In the genomic region with DNA sequence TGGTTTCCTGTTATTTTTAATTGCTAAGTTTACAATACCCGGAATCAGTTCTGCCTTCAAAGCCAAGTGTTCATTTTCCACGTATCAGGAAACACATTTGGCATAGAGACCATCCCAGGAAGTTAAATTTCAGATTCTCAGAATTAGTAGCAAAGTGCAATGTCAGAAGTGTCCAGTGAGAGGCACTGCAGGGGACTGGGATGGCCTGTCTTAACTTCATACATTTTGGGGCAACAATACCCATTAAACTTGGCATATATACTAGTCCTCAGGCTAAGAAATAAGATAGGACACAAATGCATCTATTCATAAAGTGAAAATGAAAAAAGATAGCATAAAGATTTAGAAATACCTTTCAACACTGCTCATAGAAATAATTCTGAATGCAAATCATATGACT, we compare ENCODE assay signal across 9 cellular contexts. TPM values are rescaled to one million over a fixed set of nuclear protein-coding genes. Genes with fewer than 3 reads are reported as not detected.
A peak's percentile ranks its signal among the peaks of the same experiment; 100 is the strongest.
DNase-seq lines count a peak whose midpoint lies in the region; ATAC-seq and TF ChIP-seq lines count a peak whose summit lies in the region.
"Had no signal": no experiment of that assay in that cellular context is flagged by ENCODE, and none has a peak within 500 bp of the region (broad histone marks: within the 10 kb centered on the region; RNA-seq: fewer than 3 reads in every experiment).

No MANE protein-coding gene starts in this region.

- H3K56ac ChIP-seq in H9 (ENCODE audit: insufficient read length, low read depth, low read length), result no peak overlapping the region

- peaks cover 0 to 2% of the 10 kb centered on the region in 2 experiments; a peak in 1 of 5 replicates for H3K9me3 Mint-ChIP-seq in H9
- no peaks in the 10 kb centered on the region for H3K9me3 Mint-ChIP-seq in activated T-helper 2 cell treated with anti-CD3 and anti-CD28 coated beads, Interferon-gamma antibody, Interleukin-2, Interleukin-4, amounts not matched to agents 10 μg/mL and 5 μg/mL and 100 μg/mL, durations not matched to agents 14 hours and 24 hours and 36 hours

- H3K27me3 ChIP-seq in BE2C, result no peaks in the 10 kb centered on the region
- peaks cover 4% of the 10 kb centered on the region for H3K27me3 ChIP-seq in H9 (ENCODE audit: insufficient read depth, low read length)
- H3K27me3 ChIP-seq in brain microvascular endothelial cell (replicated peaks), result no peaks in the 10 kb centered on the region

- no peak overlapping the region for H2BK15ac ChIP-seq in H9 (ENCODE audit: low read depth, low read length)

- no peak for ATAC-seq in HG03280 (IDR thresholded peaks at IDR 0.05; ENCODE audit: unreplicated experiment)
- ATAC-seq in HG03460 (IDR thresholded peaks at IDR 0.05; ENCODE audit: unreplicated experiment), result no peak

- H3K4me3 ChIP-seq in BE2C (ENCODE audit: low read depth, low read length), result no peak overlapping the region
- H3K4me3 ChIP-seq in brain microvascular endothelial cell (ENCODE audit: low read depth, low read length), result no peak overlapping the region

- H2BK5ac ChIP-seq in H9 (ENCODE audit: insufficient read length, low read length), result no peak overlapping the region

- H3K4me1 ChIP-seq in BE2C, result no peaks in the 10 kb centered on the region
- H3K4me1 ChIP-seq in H9 (ENCODE audit: insufficient read depth, low read length), result no peaks in the 10 kb centered on the region

- in situ Hi-C loops in brain microvascular endothelial cell (cut with HindIII; ENCODE audit: low pct_ligation_motif_present, low sequenced_read_pairs), result no loop called here

- intact Hi-C loops in activated T-helper 2 cell treated with anti-CD3 and anti-CD28 coated beads, Interferon-gamma antibody, Interleukin-2, Interleukin-4, amounts not matched to agents 10 μg/mL and 5 μg/mL and 100 μg/mL, durations not matched to agents 14 hours and 24 hours and 36 hours (cut with micrococcal nuclease), result no loop called here

- no peak overlapping the region for H3K4me2 ChIP-seq in H9 (ENCODE audit: insufficient read depth, insufficient read length, low read length)

- H3K23ac ChIP-seq in H9 (ENCODE audit: insufficient read length, low read depth, low read length), result no peak overlapping the region

- H3K36me3 ChIP-seq in BE2C, result no peaks in the 10 kb centered on the region
- no peaks in the 10 kb centered on the region for H3K36me3 ChIP-seq in brain microvascular endothelial cell (replicated peaks)

- H4K8ac ChIP-seq in H9 (replicated peaks; ENCODE audit: insufficient read length, low read depth, low read length), result no peak overlapping the region

- no peak overlapping the region for H3K27ac Mint-ChIP-seq in H9
- H3K27ac Mint-ChIP-seq in activated T-helper 2 cell treated with anti-CD3 and anti-CD28 coated beads, Interferon-gamma antibody, Interleukin-2, Interleukin-4, amounts not matched to agents 10 μg/mL and 5 μg/mL and 100 μg/mL, durations not matched to agents 14 hours and 24 hours and 36 hours, result no peak overlapping the region

- no peak overlapping the region for H2BK12ac ChIP-seq in H9 (ENCODE audit: insufficient read length, low read depth, low read length)

- no peak overlapping the region for H3K4me3 Mint-ChIP-seq in H9
- no peak overlapping the region for H3K4me3 Mint-ChIP-seq in activated T-helper 2 cell treated with anti-CD3 and anti-CD28 coated beads, Interferon-gamma antibody, Interleukin-2, Interleukin-4, amounts not matched to agents 10 μg/mL and 5 μg/mL and 100 μg/mL, durations not matched to agents 14 hours and 24 hours and 36 hours (ENCODE audit: low read depth)

- no peak overlapping the region for H4K5ac ChIP-seq in H9 (ENCODE audit: insufficient read length, low read depth, low read length)

- H2AK5ac ChIP-seq in H9 (ENCODE audit: insufficient read length, low read length), result no peak overlapping the region

- H3K9me3 ChIP-seq in BE2C, result no peaks in the 10 kb centered on the region
- no peaks in the 10 kb centered on the region for H3K9me3 ChIP-seq in H9 (ENCODE audit: control insufficient read depth, low read depth, low read length)

- H3K9ac ChIP-seq in H9 (ENCODE audit: extremely low read depth, insufficient read length, low read length), result no peak overlapping the region

- H3K27ac ChIP-seq in H9 (ENCODE audit: insufficient read length, low read depth, low read length), result no peak overlapping the region
- no peak overlapping the region for H3K27ac ChIP-seq in brain microvascular endothelial cell

- H3K23me2 ChIP-seq in H9 (ENCODE audit: insufficient read length, low read depth, low read length, poor library complexity, severe bottlenecking), result no peaks in the 10 kb centered on the region

- H4K91ac ChIP-seq in H9 (ENCODE audit: insufficient read length, low read depth, low read length), result no peak overlapping the region

- no peak overlapping the region for H3T11ph ChIP-seq in H9 (ENCODE audit: low read length)

- no peak overlapping the region for H2BK20ac ChIP-seq in H9 (ENCODE audit: low read depth, low read length, poor library complexity, severe bottlenecking)

- no peak for DNase-seq in BE2C
- DNase-seq in H9, result no peak
- DNase-seq in brain microvascular endothelial cell, result peak; percentile 24
- peak; percentile 72 for DNase-seq in lung microvascular endothelial cell (ENCODE audit: low read depth in 2 of 2)
- DNase-seq in activated T-helper 2 cell treated with anti-CD3 and anti-CD28 coated beads, Interferon-gamma antibody, Interleukin-2, Interleukin-4, amounts not matched to agents 10 μg/mL and 5 μg/mL and 100 μg/mL, durations not matched to agents 14 hours and 24 hours and 36 hours (ENCODE audit: low spot score), result no peak
- DNase-seq in COR-L47 (lab: John Stamatoyannopoulos, UW), result no peak
- DNase-seq: SW 1271 had no signal

- H4K20me1 ChIP-seq in H9 (ENCODE audit: control insufficient read depth, insufficient read depth, insufficient read length), result no peaks in the 10 kb centered on the region

- TF ChIP-seq CTCF in BE2C (IDR thresholded peaks at IDR 0.05; ENCODE audit: low read depth, low read length), result peak; percentile 34
- TF ChIP-seq CTCF in H9 (conservative IDR thresholded peaks at IDR 0.05), result peak; percentile 65
- TF ChIP-seq CTCF in brain microvascular endothelial cell (IDR thresholded peaks at IDR 0.05; ENCODE audit: low read depth, low read length, missing control alignments), result peak; percentile 72

- no peak overlapping the region for H2BK120ac ChIP-seq in H9 (ENCODE audit: low read depth, low read length, poor library complexity, severe bottlenecking)

- no peak overlapping the region for H3K4ac ChIP-seq in H9 (ENCODE audit: low read depth, low read length)

- peaks cover 0 to 4% of the 10 kb centered on the region in 2 experiments; a peak in 1 of 4 replicates for H3K4me1 Mint-ChIP-seq in H9
- peaks cover 17% of the 10 kb centered on the region for H3K4me1 Mint-ChIP-seq in activated T-helper 2 cell treated with anti-CD3 and anti-CD28 coated beads, Interferon-gamma antibody, Interleukin-2, Interleukin-4, amounts not matched to agents 10 μg/mL and 5 μg/mL and 100 μg/mL, durations not matched to agents 14 hours and 24 hours and 36 hours (ENCODE audit: low read depth)

- H3K18ac ChIP-seq in H9 (ENCODE audit: insufficient read length, low read depth, low read length), result no peak overlapping the region

- H3K14ac ChIP-seq in H9 (ENCODE audit: insufficient read depth, low read length), result no peak overlapping the region

- H3K79me2 ChIP-seq in H9 (ENCODE audit: insufficient read depth, low read length), result no peaks in the 10 kb centered on the region

- H3K79me1 ChIP-seq in H9 (ENCODE audit: insufficient read depth, low read depth, low read length, poor library complexity, severe bottlenecking), result no peaks in the 10 kb centered on the region

- peaks cover 44% of the 10 kb centered on the region for H3K27me3 Mint-ChIP-seq in H9 (ENCODE audit: low read depth)
- H3K27me3 Mint-ChIP-seq in activated T-helper 2 cell treated with anti-CD3 and anti-CD28 coated beads, Interferon-gamma antibody, Interleukin-2, Interleukin-4, amounts not matched to agents 10 μg/mL and 5 μg/mL and 100 μg/mL, durations not matched to agents 14 hours and 24 hours and 36 hours (ENCODE audit: low read depth), result peaks cover 33% of the 10 kb centered on the region

- H2AFZ ChIP-seq in H9 (ENCODE audit: low read length), result no peak overlapping the region

- no CpG with 5 or more reads among the region's 2 CpGs for WGBS in H9 (ENCODE audit: extremely low coverage, insufficient read length, low lambda C conversion rate)

- no peaks in the 10 kb centered on the region for H3K36me3 Mint-ChIP-seq in H9 (ENCODE audit: insufficient read depth in 1 of 3, low read depth in 3 of 3)
- no peaks in the 10 kb centered on the region for H3K36me3 Mint-ChIP-seq in activated T-helper 2 cell treated with anti-CD3 and anti-CD28 coated beads, Interferon-gamma antibody, Interleukin-2, Interleukin-4, amounts not matched to agents 10 μg/mL and 5 μg/mL and 100 μg/mL, durations not matched to agents 14 hours and 24 hours and 36 hours (ENCODE audit: low read depth)

RNA-seq across cellular contexts. Expression of a gene that starts 1.5 kb away (rescaled TPM):
- not detected for polyA plus RNA-seq in BE2C (2012; ENCODE audit: insufficient read depth, insufficient read length, low read depth)
- not detected in 2 replicates for total RNA-seq in H9 (2021)
- 0.20 and 0.22 TPM in 2 replicates for total RNA-seq in lung microvascular endothelial cell
- total RNA-seq in activated T-helper 2 cell treated with anti-CD3 and anti-CD28 coated beads, Interferon-gamma antibody, Interleukin-2, Interleukin-4, amounts not matched to agents 10 μg/mL and 5 μg/mL and 100 μg/mL, durations not matched to agents 14 hours and 24 hours and 36 hours, result not detected in 2 replicates

RNA-seq across cellular contexts. Expression of a gene that starts 42.8 kb away (rescaled TPM):
- polyA plus RNA-seq in BE2C (2012; ENCODE audit: insufficient read depth, insufficient read length, low read depth), result 0.26 TPM
- total RNA-seq in H9 (2021), result 0.39 and 0.46 TPM in 2 replicates
- total RNA-seq in lung microvascular endothelial cell, result 11.6 and 52.6 TPM in 2 replicates
- total RNA-seq in activated T-helper 2 cell treated with anti-CD3 and anti-CD28 coated beads, Interferon-gamma antibody, Interleukin-2, Interleukin-4, amounts not matched to agents 10 μg/mL and 5 μg/mL and 100 μg/mL, durations not matched to agents 14 hours and 24 hours and 36 hours, result 0.48 and 0.52 TPM in 2 replicates

Comparison
In these comparisons a context has a peak if more than half of its experiments do, and no peak if none do; other contexts are left out.
1. DNase-seq: peak in brain microvascular endothelial cell (single experiment) and lung microvascular endothelial cell (2 of 2); none in BE2C (single experiment), H9 (single experiment), activated T-helper 2 cell treated with anti-CD3 and anti-CD28 coated beads, Interferon-gamma antibody, Interleukin-2, Interleukin-4, amounts not matched to agents 10 μg/mL and 5 μg/mL and 100 μg/mL, durations not matched to agents 14 hours and 24 hours and 36 hours (single experiment) and COR-L47 (single experiment).
2. Peak in every context shown above with its lines, with median percentiles within 50 percentile points of each other: CTCF ChIP-seq.